1 cellular context compared by ENCODE assay signal in genomic region chr17:30822919-30823318, GRCh38.
TF ChIP-seq lines count a peak whose summit lies in the region.

No MANE protein-coding gene starts in this region.

TF ChIP-seq in GM12878, 131 proteins besides CTCF, POLR2A, EP300 and RAD21:
- TF ChIP-seq, protein P1, sequence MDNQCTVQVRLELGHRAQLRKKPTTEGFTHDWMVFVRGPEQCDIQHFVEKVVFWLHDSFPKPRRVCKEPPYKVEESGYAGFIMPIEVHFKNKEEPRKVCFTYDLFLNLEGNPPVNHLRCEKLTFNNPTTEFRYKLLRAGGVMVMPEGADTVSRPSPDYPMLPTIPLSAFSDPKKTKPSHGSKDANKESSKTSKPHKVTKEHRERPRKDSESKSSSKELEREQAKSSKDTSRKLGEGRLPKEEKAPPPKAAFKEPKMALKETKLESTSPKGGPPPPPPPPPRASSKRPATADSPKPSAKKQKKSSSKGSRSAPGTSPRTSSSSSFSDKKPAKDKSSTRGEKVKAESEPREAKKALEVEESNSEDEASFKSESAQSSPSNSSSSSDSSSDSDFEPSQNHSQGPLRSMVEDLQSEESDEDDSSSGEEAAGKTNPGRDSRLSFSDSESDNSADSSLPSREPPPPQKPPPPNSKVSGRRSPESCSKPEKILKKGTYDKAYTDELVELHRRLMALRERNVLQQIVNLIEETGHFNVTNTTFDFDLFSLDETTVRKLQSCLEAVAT (IDR thresholded peaks at IDR 0.05) = peak; percentile 40; the same call in 1 of the 2 replicates
- TF ChIP-seq GABPA (IDR thresholded peaks at IDR 0.05; ENCODE audit: low read depth) (0 out of 2 replicates have a peak, but pooled peaks have one; percentile 14), POU2F2 (IDR thresholded peaks at IDR 0.05; ENCODE audit: borderline replicate concordance, low read depth, low read length) (peak; percentile 71; the same call in 1 of the 3 replicates)
